ENCODE assay signal across 8 cellular contexts in genomic region chr5:55226934-55227737, GRCh38. TPM values are rescaled to one million over a fixed set of nuclear protein-coding genes. Genes with fewer than 3 reads are reported as not detected.
DNase-seq lines count a peak whose midpoint lies in the region; TF ChIP-seq lines count a peak whose summit lies in the region.

Gene MCIDAS (minus strand): TSS chr5:55227315. CDS start chr5:55227138, 177 bp downstream.

- H3K4me1 ChIP-seq in ES-I3 (ENCODE audit: insufficient read depth, low read length), result peaks cover 9% of the 10 kb centered on the region
- peaks cover 2% of the 10 kb centered on the region for H3K4me1 ChIP-seq in mesendoderm (ENCODE audit: control insufficient read depth, low read depth, low read length)
- H3K4me1 ChIP-seq in testis, result peaks cover 18% of the 10 kb centered on the region

- no peak within 1 kb of the TSS for H2AK5ac ChIP-seq in mesendoderm (ENCODE audit: low read length)

- no peaks in the 10 kb centered on the region for H3K79me1 ChIP-seq in mesendoderm (ENCODE audit: low read length)

- no peak within 1 kb of the TSS for H2BK5ac ChIP-seq in mesendoderm (ENCODE audit: low read length)

- H3K27me3 ChIP-seq in H7 (ENCODE audit: control insufficient read depth, insufficient read depth, low read length), result peaks cover 99% of the 10 kb centered on the region
- peaks cover 88% of the 10 kb centered on the region for H3K27me3 ChIP-seq in mesendoderm (ENCODE audit: insufficient read depth, low read length, poor library complexity)
- no peaks in the 10 kb centered on the region for H3K27me3 ChIP-seq in testis

- H3K27ac ChIP-seq in mesendoderm (ENCODE audit: low read depth, low read length), result no peak within 1 kb of the TSS
- no peak within 1 kb of the TSS for H3K27ac ChIP-seq in testis

- H3K9ac ChIP-seq in ES-I3 (ENCODE audit: low read depth, low read length) (peak within 1 kb of the TSS; percentile 62), mesendoderm (ENCODE audit: low read length) (peak within 1 kb of the TSS; percentile 53)

- no peak within 1 kb of the TSS for H2BK120ac ChIP-seq in mesendoderm (ENCODE audit: low read depth, low read length)

- H3K36me3 ChIP-seq in ES-I3 (ENCODE audit: insufficient read depth, low read length) (no peaks in the 10 kb centered on the region), H7 (replicated peaks; ENCODE audit: control insufficient read depth, insufficient read depth, low read length) (no peaks in the 10 kb centered on the region), mesendoderm (ENCODE audit: control insufficient read depth, insufficient read depth, low read length) (no peaks in the 10 kb centered on the region), testis (ENCODE audit: low read depth, missing control alignments) (no peaks in the 10 kb centered on the region)

- H3K56ac ChIP-seq in mesendoderm (ENCODE audit: low read length), result peak within 1 kb of the TSS; percentile 73

- WGBS in mesendoderm (ENCODE audit: extremely low coverage, insufficient coverage, low lambda C conversion rate), result no CpG with 5 or more reads among the region's 85 CpGs
- 0 to 1% methylated on average over 35 to 57 of the region's 85 CpGs for WGBS in testis, 2 donors

- H3K18ac ChIP-seq in mesendoderm (ENCODE audit: low read length), result no peak within 1 kb of the TSS

- TF ChIP-seq POLR2A in testis (IDR thresholded peaks at IDR 0.05), result no peak

- no peak within 1 kb of the TSS for H3K27ac Mint-ChIP-seq in dendritic cell treated with granulocyte-macrophage colony-stimulating factor and Interleukin-4, amounts not matched to agents 40 ng/mL and 50 ng/mL, for 4 days

- peak within 1 kb of the TSS; percentile 64 for H3K4me2 ChIP-seq in mesendoderm (ENCODE audit: low read length)

- H3K27me3 Mint-ChIP-seq in dendritic cell treated with granulocyte-macrophage colony-stimulating factor and Interleukin-4, amounts not matched to agents 40 ng/mL and 50 ng/mL, for 4 days, result peaks cover 97% of the 10 kb centered on the region

- H3K4me3 Mint-ChIP-seq in dendritic cell treated with granulocyte-macrophage colony-stimulating factor and Interleukin-4, amounts not matched to agents 40 ng/mL and 50 ng/mL, for 4 days, result peak within 1 kb of the TSS; percentile 53

- H3K9me3 ChIP-seq in ES-I3 (ENCODE audit: control insufficient read depth, insufficient read depth, low read length) (no peaks in the 10 kb centered on the region), testis (no peaks in the 10 kb centered on the region)

- no peak for TF ChIP-seq CTCF in testis (IDR thresholded peaks at IDR 0.05)

- H3K9me3 Mint-ChIP-seq in dendritic cell treated with granulocyte-macrophage colony-stimulating factor and Interleukin-4, amounts not matched to agents 40 ng/mL and 50 ng/mL, for 4 days, result no peaks in the 10 kb centered on the region

- no peak within 1 kb of the TSS for H3K23ac ChIP-seq in mesendoderm (ENCODE audit: low read length)

- H3K4ac ChIP-seq in mesendoderm (ENCODE audit: low read depth, low read length), result no peak within 1 kb of the TSS

- H3K4me3 ChIP-seq in H7 (ENCODE audit: insufficient read depth, low read depth, low read length) (peak within 1 kb of the TSS; percentile 47), mesendoderm (ENCODE audit: low read length) (peak within 1 kb of the TSS; percentile 16), testis (peak within 1 kb of the TSS; percentile 34 to 58)

- H3K36me3 Mint-ChIP-seq in dendritic cell treated with granulocyte-macrophage colony-stimulating factor and Interleukin-4, amounts not matched to agents 40 ng/mL and 50 ng/mL, for 4 days (ENCODE audit: low read depth), result peaks cover under 1% of the 10 kb centered on the region

- H4K8ac ChIP-seq in mesendoderm (ENCODE audit: low read depth, low read length), result no peak within 1 kb of the TSS

- DNase-seq in H7, result peak; percentile 96
- peak; percentile 49 for DNase-seq in NCI-H1105 (lab: John Stamatoyannopoulos, UW)
- peak; percentile 44 for DNase-seq in UCSD-AML1 (lab: John Stamatoyannopoulos, UW; ENCODE audit: unreplicated experiment)
- peak; percentile 85 for DNase-seq in mesendoderm
- peak; percentile 61 for DNase-seq in testis
- DNase-seq in middle frontal gyrus (ENCODE audit: extremely low spot score, low spot score), result no peak

- H3K4me1 Mint-ChIP-seq in dendritic cell treated with granulocyte-macrophage colony-stimulating factor and Interleukin-4, amounts not matched to agents 40 ng/mL and 50 ng/mL, for 4 days (ENCODE audit: low read depth), result peaks cover 49% of the 10 kb centered on the region

- intact Hi-C loops in dendritic cell treated with granulocyte-macrophage colony-stimulating factor and Interleukin-4, amounts not matched to agents 40 ng/mL and 50 ng/mL, for 4 days (cut with micrococcal nuclease), result no loop called here
- intact Hi-C loops in testis (cut with DNase I; ENCODE audit: low total_unique reads), result no loop called here

- no peak within 1 kb of the TSS for H4K5ac ChIP-seq in mesendoderm (ENCODE audit: low read length)

- H2BK15ac ChIP-seq in mesendoderm (replicated peaks; ENCODE audit: low read depth), result no peak within 1 kb of the TSS

- no peaks in the 10 kb centered on the region for H3K79me2 ChIP-seq in mesendoderm (ENCODE audit: control insufficient read depth, insufficient read depth, low read length)

RNA-seq across cellular contexts. Expression of gene MCIDAS, which starts in this region (rescaled TPM):
- not detected in 2 replicates for total RNA-seq in H7 (2014; rRNA removed; shearing (Covaris generic))
- polyA plus RNA-seq in mesendoderm (2013, experiment 1 of 2), result 0.07 TPM
- polyA plus RNA-seq in mesendoderm (2013, experiment 2 of 2), result 0.03 TPM
- under 1 TPM; 0.39 to 0.68 TPM for total RNA-seq in testis
- polyA plus RNA-seq in testis (ENCODE audit: insufficient read depth, low read depth, low replicate concordance), result 0.42 TPM

Comparison
In these comparisons a context has a peak if more than half of its experiments do, and no peak if none do; other contexts are left out.
1. Peak in DNase-seq and H3K4me3 ChIP-seq in H7; RNA of the gene not detected or under 1 TPM.
2. Peak in DNase-seq and H3K4me3 ChIP-seq in testis; RNA of the gene not detected or under 1 TPM.